In genomic region chr2:58473165-58473564, GRCh38 we compare ENCODE assay signal across 36 cellular contexts.
A peak's percentile ranks its signal among the peaks of the same experiment; 100 is the strongest.
DNase-seq lines count a peak whose midpoint lies in the region; ATAC-seq, FAIRE-seq and TF ChIP-seq lines count a peak whose summit lies in the region.
"Had no signal": no experiment of that assay in that cellular context is flagged by ENCODE, and none has a peak within 500 bp of the region (broad histone marks: within the 10 kb centered on the region; RNA-seq: fewer than 3 reads in every experiment).

No MANE protein-coding gene starts in this region.

- H3K27me3 ChIP-seq in body of pancreas (no peaks in the 10 kb centered on the region), pancreas (no peaks in the 10 kb centered on the region), GM23248 (replicated peaks; ENCODE audit: insufficient read depth) (no peaks in the 10 kb centered on the region)
- H3K27me3 ChIP-seq: BE2C; BLaER1; BLaER1 treated with 17β-estradiol and CSF1 and Interleukin-3, amounts not matched to agents 10 nM and 100 nM had no signal

- in situ Hi-C loops in GM23248 (cut with MboI) = no loop called here

- CTCF ChIA-PET in RWPE1 (lab: Yijun Ruan, JAX) = interaction anchor here (0.7 kb wide), 1 partner anchor 727 kb away, joined by 3 read pairs; no protein-coding TSS in a partner anchor

- TF ChIP-seq CTCF in body of pancreas (IDR thresholded peaks at IDR 0.05) (no peak), nephron progenitor cell (IDR thresholded peaks at IDR 0.05) (no peak), pancreas (IDR thresholded peaks at IDR 0.05) (no peak), progenitor cell of endocrine pancreas (IDR thresholded peaks at IDR 0.05; ENCODE audit: unreplicated experiment) (no peak), RWPE1 (conservative IDR thresholded peaks at IDR 0.05; ENCODE audit: low read depth) (no peak)

- H3K4me1 Mint-ChIP-seq in nephron progenitor cell (peaks cover 11% of the 10 kb centered on the region), progenitor cell of endocrine pancreas (ENCODE audit: low read depth) (peaks cover 16% of the 10 kb centered on the region)
- H3K4me1 Mint-ChIP-seq: B cell; CD14-positive monocyte; CD4-positive, alpha-beta memory T cell; CD4-positive, CD25-positive, alpha-beta regulatory T cell; CD8-positive, alpha-beta memory T cell had no signal

- TF ChIP-seq POLR2A in body of pancreas (IDR thresholded peaks at IDR 0.05) = no peak

- no peak overlapping the region for H3K4me2 ChIP-seq in GM23248 (ENCODE audit: unreplicated experiment)
- H3K4me2 ChIP-seq: A549; BLaER1; BLaER1 treated with 17β-estradiol and CSF1 and Interleukin-3, amounts not matched to agents 10 nM and 100 nM had no signal

- ATAC-seq in body of pancreas (no peak), pancreas (peak in 3 of 4 donors; percentile 20 to 70 (median 47)), left colon (no peak)
- ATAC-seq: A549; CD8-positive, alpha-beta T cell had no signal

- H3K27me3 Mint-ChIP-seq in nephron progenitor cell (ENCODE audit: low read depth, poor library complexity) = no peaks in the 10 kb centered on the region
- no peaks in the 10 kb centered on the region for H3K27me3 Mint-ChIP-seq in progenitor cell of endocrine pancreas
- H3K27me3 Mint-ChIP-seq: B cell; CD4-positive, alpha-beta T cell; CD4-positive, CD25-positive, alpha-beta regulatory T cell; CD8-positive, alpha-beta memory T cell had no signal

- no peaks in the 10 kb centered on the region for H4K20me1 ChIP-seq in GM23248 (ENCODE audit: insufficient read depth)
- H4K20me1 ChIP-seq: BLaER1; BLaER1 treated with 17β-estradiol and CSF1 and Interleukin-3, amounts not matched to agents 10 nM and 100 nM had no signal

- H3K4me3 Mint-ChIP-seq in nephron progenitor cell = no peak overlapping the region
- no peak overlapping the region for H3K4me3 Mint-ChIP-seq in progenitor cell of endocrine pancreas (ENCODE audit: low read depth)
- H3K4me3 Mint-ChIP-seq: B cell; CD14-positive monocyte; CD4-positive, alpha-beta memory T cell; CD4-positive, alpha-beta T cell; CD4-positive, CD25-positive, alpha-beta regulatory T cell; CD8-positive, alpha-beta memory T cell; CD8-positive, alpha-beta T cell had no signal

- intact Hi-C loops in body of pancreas (cut with DNase I) (no loop called here), pancreas (cut with DNase I) (no loop called here), left colon (cut with DNase I, micrococcal nuclease) (no loop called here)

- H2AFZ ChIP-seq in GM23248 = no peak overlapping the region

- no peaks in the 10 kb centered on the region for H3F3A ChIP-seq in GM23248 (ENCODE audit: insufficient read depth)

- no peak overlapping the region for H3K27ac ChIP-seq in body of pancreas
- H3K27ac ChIP-seq in pancreas = no peak overlapping the region
- H3K27ac ChIP-seq in RWPE1 = no peak overlapping the region
- no peak overlapping the region for H3K27ac ChIP-seq in GM23248
- H3K27ac ChIP-seq: 22Rv1; A549; BLaER1; BLaER1 treated with 17β-estradiol and CSF1 and Interleukin-3, amounts not matched to agents 10 nM and 100 nM; C4-2B had no signal

- 39 to 43% methylated on average over 4 of the region's 4 CpGs for WGBS in body of pancreas, 2 donors
- WGBS in pancreas, 2 donors = 41 to 52% methylated on average over 4 of the region's 4 CpGs
- 64 to 66% methylated on average over 4 of the region's 4 CpGs for WGBS in GM23248 (ENCODE audit: low coverage in 1 of 2, low lambda C conversion rate in 2 of 2, missing lambda C conversion rate in 2 of 2), 2 experiments

- no peaks in the 10 kb centered on the region for H3K4me1 ChIP-seq in body of pancreas
- no peaks in the 10 kb centered on the region for H3K4me1 ChIP-seq in pancreas
- H3K4me1 ChIP-seq in GM23248 (ENCODE audit: insufficient read depth) = no peaks in the 10 kb centered on the region
- H3K4me1 ChIP-seq: A549, BE2C, Caco-2 had no signal

- no peaks in the 10 kb centered on the region for H3K79me2 ChIP-seq in GM23248 (ENCODE audit: insufficient read depth)

- H3K27ac Mint-ChIP-seq in nephron progenitor cell (peak overlapping the region; percentile 79), progenitor cell of endocrine pancreas (peak overlapping the region; percentile 45)
- H3K27ac Mint-ChIP-seq: B cell; CD14-positive monocyte; CD4-positive, alpha-beta memory T cell; CD4-positive, alpha-beta T cell; CD4-positive, CD25-positive, alpha-beta regulatory T cell; CD8-positive, alpha-beta T cell had no signal

- H3K9me2 ChIP-seq in GM23248 (ENCODE audit: insufficient read depth) = no peaks in the 10 kb centered on the region

- DNase-seq in body of pancreas (peak in 3 of 4 donors; percentile 13 to 56 (median 20)), nephron progenitor cell (no peak), pancreas (peak in 1 of 6 donors; percentile 12), progenitor cell of endocrine pancreas (ENCODE audit: low spot score, unreplicated experiment) (no peak), left colon (no peak), RWPE1 (ENCODE audit: low spot score) (no peak), GM23248 (no peak)
- no peak for DNase-seq in stimulated activated naive CD4-positive, alpha-beta T cell (lab: John Stamatoyannopoulos, UW)
- DNase-seq: 8988T; ACHN; AML-193; BE2C; C1 segment of cervical spinal cord; Caco-2; Calu3; CD4-positive, alpha-beta memory T cell; CD4-positive, alpha-beta T cell; CD4-positive, CD25-positive, alpha-beta regulatory T cell; CD8-positive, alpha-beta memory T cell; CD8-positive, alpha-beta T cell; COR-L47; DMS 273 treated with DMSO at 0.1 percent for 48 hours; DMS153; DMS53; DMS79; DMS79 treated with DMSO at 0.1 percent for 48 hours; DND-41; EL had no signal

- POLR2A ChIA-PET in RWPE1 (lab: Yijun Ruan, JAX; ENCODE audit: low non-redundant PET) = no interaction called here

- H3K4me3 ChIP-seq in body of pancreas (no peak overlapping the region), pancreas (no peak overlapping the region), GM23248 (no peak overlapping the region)
- H3K4me3 ChIP-seq: A549; BLaER1; BLaER1 treated with 17β-estradiol and CSF1 and Interleukin-3, amounts not matched to agents 10 nM and 100 nM had no signal

- H3K9ac ChIP-seq in GM23248 = no peak overlapping the region
- H3K9ac ChIP-seq: BLaER1; BLaER1 treated with 17β-estradiol and CSF1 and Interleukin-3, amounts not matched to agents 10 nM and 100 nM had no signal

- no peak for FAIRE-seq in pancreas (lab: Jason Lieb, UNC)
- FAIRE-seq: A204.1, A549 had no signal

- H3K36me3 Mint-ChIP-seq in nephron progenitor cell (ENCODE audit: low read depth) = no peaks in the 10 kb centered on the region
- peaks cover 2% of the 10 kb centered on the region for H3K36me3 Mint-ChIP-seq in progenitor cell of endocrine pancreas (ENCODE audit: insufficient read depth)
- H3K36me3 Mint-ChIP-seq: CD14-positive monocyte; CD4-positive, alpha-beta memory T cell; CD4-positive, CD25-positive, alpha-beta regulatory T cell; CD8-positive, alpha-beta memory T cell; CD8-positive, alpha-beta T cell had no signal

- H3K9me3 ChIP-seq in body of pancreas (no peaks in the 10 kb centered on the region), pancreas (no peaks in the 10 kb centered on the region), GM23248 (ENCODE audit: low read depth) (no peaks in the 10 kb centered on the region)
- H3K9me3 ChIP-seq: A549; BE2C; BLaER1; BLaER1 treated with 17β-estradiol and CSF1 and Interleukin-3, amounts not matched to agents 10 nM and 100 nM; Caco-2 had no signal

- H3K9me3 Mint-ChIP-seq in nephron progenitor cell (peaks cover 4% of the 10 kb centered on the region), progenitor cell of endocrine pancreas (ENCODE audit: low read depth) (peaks cover 9% of the 10 kb centered on the region)
- H3K9me3 Mint-ChIP-seq: CD4-positive, alpha-beta memory T cell; CD4-positive, alpha-beta T cell; CD4-positive, CD25-positive, alpha-beta regulatory T cell; CD8-positive, alpha-beta memory T cell; CD8-positive, alpha-beta T cell had no signal

- H3K36me3 ChIP-seq in body of pancreas (replicated peaks in 1 of 2; ENCODE audit: insufficient read depth in 1 of 2, low read depth in 2 of 2) = no peaks in the 10 kb centered on the region
- H3K36me3 ChIP-seq in pancreas = no peaks in the 10 kb centered on the region
- H3K36me3 ChIP-seq in GM23248 (ENCODE audit: low read depth) = no peaks in the 10 kb centered on the region
- H3K36me3 ChIP-seq: BE2C; BLaER1; BLaER1 treated with 17β-estradiol and CSF1 and Interleukin-3, amounts not matched to agents 10 nM and 100 nM had no signal

Comparison
In these comparisons a context has a peak if more than half of its experiments do, and no peak if none do; other contexts are left out.
1. ATAC-seq: peak in pancreas (3 of 4); none in body of pancreas (single experiment) and left colon (single experiment).
2. DNase-seq: peak in body of pancreas (3 of 4); none in nephron progenitor cell (single experiment), progenitor cell of endocrine pancreas (single experiment), stimulated activated naive CD4-positive, alpha-beta T cell (0 of 6), left colon (0 of 2), RWPE1 (single experiment) and GM23248 (single experiment).